10 cellular contexts compared by ENCODE assay signal in the genomic region with DNA sequence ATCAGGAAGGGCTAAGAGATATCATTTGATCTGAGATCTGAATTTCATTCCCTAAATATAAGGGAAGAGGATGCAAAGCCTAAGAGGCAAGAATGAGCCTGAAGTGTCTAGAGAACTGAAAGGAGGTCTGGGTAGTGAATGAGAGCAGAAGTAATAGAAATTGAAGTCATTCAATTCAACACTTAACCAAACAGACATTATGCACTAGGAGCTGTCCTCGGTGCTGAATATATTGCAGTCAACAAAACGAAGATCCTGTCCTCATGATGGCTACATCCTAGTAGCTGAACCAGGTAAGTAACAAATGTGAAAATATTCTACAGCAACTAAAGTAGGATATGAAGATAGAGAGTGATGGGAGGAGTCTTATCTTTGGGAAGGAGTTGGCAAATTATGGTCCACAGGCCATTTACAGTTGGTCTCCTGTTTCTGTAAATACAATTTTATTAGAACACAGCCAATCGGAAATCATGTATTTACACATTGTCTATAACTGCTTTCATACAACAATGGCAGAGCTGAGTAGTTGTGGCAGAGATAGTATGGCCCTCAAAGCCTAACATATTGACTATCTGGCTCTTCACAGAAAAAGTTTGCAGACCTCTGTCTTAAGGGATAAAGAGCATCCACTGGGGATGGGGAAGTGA.
DNase-seq lines count a peak whose midpoint lies in the region; ATAC-seq and TF ChIP-seq lines count a peak whose summit lies in the region.
"Had no signal": no experiment of that assay in that cellular context is flagged by ENCODE, and none has a peak within 500 bp of the region (broad histone marks: within the 10 kb centered on the region; RNA-seq: fewer than 3 reads in every experiment).

No MANE protein-coding gene starts in this region.

- no peak overlapping the region for H2AFZ ChIP-seq in SK-N-SH (ENCODE audit: low read depth)

- H3K27me3 ChIP-seq in A673 (replicated peaks; ENCODE audit: insufficient read depth, low read depth, low read length, poor library complexity), result no peaks in the 10 kb centered on the region
- no peaks in the 10 kb centered on the region for H3K27me3 ChIP-seq in SK-N-SH (ENCODE audit: insufficient read depth)

- TF ChIP-seq RAD21 in SK-N-SH (IDR thresholded peaks at IDR 0.05; ENCODE audit: low read length), result no peak

- no peaks in the 10 kb centered on the region for H3K4me1 Mint-ChIP-seq in stimulated activated effector memory CD8-positive, alpha-beta T cell treated with anti-CD3 and anti-CD28 coated beads, Interleukin-12 subunit alpha, Interleukin-12 subunit beta, amount 100 ng/mL, for 72 hours
- H3K4me1 Mint-ChIP-seq in natural killer cell treated with Interleukin-12 subunit alpha and Interleukin-12 subunit beta and Interleukin-15 and Interleukin-18, amount 100 ng/mL, for 72 hours (ENCODE audit: low read depth in 2 of 2), result no peaks in the 10 kb centered on the region

- H3K4me1 ChIP-seq in A673 (ENCODE audit: insufficient read depth, low read length, poor library complexity, severe bottlenecking) (no peaks in the 10 kb centered on the region), SK-N-SH (ENCODE audit: control insufficient read depth in 1 of 2, insufficient read depth in 2 of 2, low read depth in 1 of 2, low read length in 1 of 2) (no peaks in the 10 kb centered on the region)

- peak; percentile 49 for DNase-seq in A673 (ENCODE audit: low spot score)
- peak; percentile 23 for DNase-seq in HCEC 1CT
- DNase-seq in SK-N-SH, result no peak
- peak; percentile 18 for DNase-seq in germinal center (ENCODE audit: low spot score)
- no peak for DNase-seq in stimulated activated effector memory CD8-positive, alpha-beta T cell treated with anti-CD3 and anti-CD28 coated beads, Interleukin-12 subunit alpha, Interleukin-12 subunit beta, amount 100 ng/mL, for 72 hours (ENCODE audit: low spot score in 2 of 2)
- DNase-seq in natural killer cell treated with Interleukin-12 subunit alpha and Interleukin-12 subunit beta and Interleukin-15 and Interleukin-18, amount 100 ng/mL, for 72 hours (ENCODE audit: low spot score), result no peak
- DNase-seq: GOT3, NCI-H2081 had no signal

- H3K9me2 ChIP-seq in SK-N-SH, result no peaks in the 10 kb centered on the region

- no peaks in the 10 kb centered on the region for H3K27me3 Mint-ChIP-seq in natural killer cell treated with Interleukin-12 subunit alpha and Interleukin-12 subunit beta and Interleukin-15 and Interleukin-18, amount 100 ng/mL, for 72 hours

- no peaks in the 10 kb centered on the region for H3K79me2 ChIP-seq in SK-N-SH (ENCODE audit: insufficient read depth)

- intact Hi-C loops in A673 (cut with micrococcal nuclease; ENCODE audit: unreplicated experiment), result no loop called here

- ATAC-seq in HG03432 (IDR thresholded peaks at IDR 0.05; ENCODE audit: unreplicated experiment), result no peak
- ATAC-seq in stimulated activated effector memory CD8-positive, alpha-beta T cell treated with anti-CD3 and anti-CD28 coated beads, Interleukin-12 subunit alpha, Interleukin-12 subunit beta, amount 100 ng/mL, for 72 hours, result no peak
- no peak for ATAC-seq in natural killer cell treated with Interleukin-12 subunit alpha and Interleukin-12 subunit beta and Interleukin-15 and Interleukin-18, amount 100 ng/mL, for 72 hours
- no peak for ATAC-seq in GM21515 (IDR thresholded peaks at IDR 0.05; ENCODE audit: unreplicated experiment)

- no peak overlapping the region for H3K4me3 Mint-ChIP-seq in stimulated activated effector memory CD8-positive, alpha-beta T cell treated with anti-CD3 and anti-CD28 coated beads, Interleukin-12 subunit alpha, Interleukin-12 subunit beta, amount 100 ng/mL, for 72 hours
- no peak overlapping the region for H3K4me3 Mint-ChIP-seq in natural killer cell treated with Interleukin-12 subunit alpha and Interleukin-12 subunit beta and Interleukin-15 and Interleukin-18, amount 100 ng/mL, for 72 hours

- no peak for TF ChIP-seq EP300 in SK-N-SH (IDR thresholded peaks at IDR 0.05; ENCODE audit: borderline replicate concordance in 1 of 2, low read depth in 1 of 2, low read length in 1 of 2)

- no peaks in the 10 kb centered on the region for H3K9me3 ChIP-seq in A673 (ENCODE audit: low read depth, low read length, poor library complexity, severe bottlenecking)
- H3K9me3 ChIP-seq in SK-N-SH, result no peaks in the 10 kb centered on the region

- CTCF ChIA-PET in A673 (lab: Charles Lee) (no interaction called here), SK-N-SH (lab: Yijun Ruan, JAX) (interaction anchor here (1.3 kb wide), 1 partner anchor 36 kb away, joined by 3 read pairs; no protein-coding TSS in a partner anchor)

- POLR2A ChIA-PET in A673 (lab: Charles Lee; ENCODE audit: low non-redundant PET) (no interaction called here), SK-N-SH (lab: Yijun Ruan, JAX) (no interaction called here)

- no peaks in the 10 kb centered on the region for H3K36me3 ChIP-seq in A673 (ENCODE audit: insufficient read depth, low read length, poor library complexity, severe bottlenecking)
- H3K36me3 ChIP-seq in SK-N-SH (replicated peaks in 1 of 2; ENCODE audit: control insufficient read depth in 1 of 2, insufficient read depth in 2 of 2, low read length in 1 of 2), result no peaks in the 10 kb centered on the region

- no TSS peak for BruUV-seq in A673 (replicated peaks; lab: Mats Ljungman, UMichigan)

- TF ChIP-seq CTCF in A673 (conservative IDR thresholded peaks at IDR 0.05; ENCODE audit: low read depth, low read length) (no peak), SK-N-SH (IDR thresholded peaks at IDR 0.05) (no peak)

- H3F3A ChIP-seq in SK-N-SH (replicated peaks; ENCODE audit: insufficient read depth), result no peaks in the 10 kb centered on the region

- H3K9ac ChIP-seq in SK-N-SH, result no peak overlapping the region

- peaks cover 21% of the 10 kb centered on the region for H3K9me3 Mint-ChIP-seq in stimulated activated effector memory CD8-positive, alpha-beta T cell treated with anti-CD3 and anti-CD28 coated beads, Interleukin-12 subunit alpha, Interleukin-12 subunit beta, amount 100 ng/mL, for 72 hours
- peaks cover 22% of the 10 kb centered on the region for H3K9me3 Mint-ChIP-seq in natural killer cell treated with Interleukin-12 subunit alpha and Interleukin-12 subunit beta and Interleukin-15 and Interleukin-18, amount 100 ng/mL, for 72 hours

- H3K27ac ChIP-seq in A673 (ENCODE audit: low read depth, low read length, poor library complexity, severe bottlenecking) (no peak overlapping the region), SK-N-SH (ENCODE audit: low read depth in 2 of 2, low read length in 1 of 2) (no peak overlapping the region)

- no peak overlapping the region for H3K4me2 ChIP-seq in SK-N-SH

- no peak overlapping the region for H3K4me3 ChIP-seq in A673 (ENCODE audit: low read depth, low read length, poor library complexity, severe bottlenecking)
- H3K4me3 ChIP-seq in SK-N-SH (ENCODE audit: low read depth in 2 of 2, low read length in 1 of 2), result no peak overlapping the region

- 46% methylated on average over 3 of the region's 3 CpGs for WGBS in SK-N-SH (ENCODE audit: low lambda C conversion rate)

- no peaks in the 10 kb centered on the region for H3K36me3 Mint-ChIP-seq in stimulated activated effector memory CD8-positive, alpha-beta T cell treated with anti-CD3 and anti-CD28 coated beads, Interleukin-12 subunit alpha, Interleukin-12 subunit beta, amount 100 ng/mL, for 72 hours
- H3K36me3 Mint-ChIP-seq in natural killer cell treated with Interleukin-12 subunit alpha and Interleukin-12 subunit beta and Interleukin-15 and Interleukin-18, amount 100 ng/mL, for 72 hours, result no peaks in the 10 kb centered on the region

- H4K20me1 ChIP-seq in SK-N-SH (ENCODE audit: insufficient read depth), result no peaks in the 10 kb centered on the region

- no peak overlapping the region for H3K27ac Mint-ChIP-seq in stimulated activated effector memory CD8-positive, alpha-beta T cell treated with anti-CD3 and anti-CD28 coated beads, Interleukin-12 subunit alpha, Interleukin-12 subunit beta, amount 100 ng/mL, for 72 hours
- H3K27ac Mint-ChIP-seq in natural killer cell treated with Interleukin-12 subunit alpha and Interleukin-12 subunit beta and Interleukin-15 and Interleukin-18, amount 100 ng/mL, for 72 hours, result no peak overlapping the region

TF ChIP-seq in SK-N-SH, 30 proteins besides CTCF, POLR2A, EP300 and RAD21:
- TF ChIP-seq RXRA (IDR thresholded peaks at IDR 0.05; ENCODE audit: borderline replicate concordance, low read depth), result no peak
- TF ChIP-seq, protein P1, sequence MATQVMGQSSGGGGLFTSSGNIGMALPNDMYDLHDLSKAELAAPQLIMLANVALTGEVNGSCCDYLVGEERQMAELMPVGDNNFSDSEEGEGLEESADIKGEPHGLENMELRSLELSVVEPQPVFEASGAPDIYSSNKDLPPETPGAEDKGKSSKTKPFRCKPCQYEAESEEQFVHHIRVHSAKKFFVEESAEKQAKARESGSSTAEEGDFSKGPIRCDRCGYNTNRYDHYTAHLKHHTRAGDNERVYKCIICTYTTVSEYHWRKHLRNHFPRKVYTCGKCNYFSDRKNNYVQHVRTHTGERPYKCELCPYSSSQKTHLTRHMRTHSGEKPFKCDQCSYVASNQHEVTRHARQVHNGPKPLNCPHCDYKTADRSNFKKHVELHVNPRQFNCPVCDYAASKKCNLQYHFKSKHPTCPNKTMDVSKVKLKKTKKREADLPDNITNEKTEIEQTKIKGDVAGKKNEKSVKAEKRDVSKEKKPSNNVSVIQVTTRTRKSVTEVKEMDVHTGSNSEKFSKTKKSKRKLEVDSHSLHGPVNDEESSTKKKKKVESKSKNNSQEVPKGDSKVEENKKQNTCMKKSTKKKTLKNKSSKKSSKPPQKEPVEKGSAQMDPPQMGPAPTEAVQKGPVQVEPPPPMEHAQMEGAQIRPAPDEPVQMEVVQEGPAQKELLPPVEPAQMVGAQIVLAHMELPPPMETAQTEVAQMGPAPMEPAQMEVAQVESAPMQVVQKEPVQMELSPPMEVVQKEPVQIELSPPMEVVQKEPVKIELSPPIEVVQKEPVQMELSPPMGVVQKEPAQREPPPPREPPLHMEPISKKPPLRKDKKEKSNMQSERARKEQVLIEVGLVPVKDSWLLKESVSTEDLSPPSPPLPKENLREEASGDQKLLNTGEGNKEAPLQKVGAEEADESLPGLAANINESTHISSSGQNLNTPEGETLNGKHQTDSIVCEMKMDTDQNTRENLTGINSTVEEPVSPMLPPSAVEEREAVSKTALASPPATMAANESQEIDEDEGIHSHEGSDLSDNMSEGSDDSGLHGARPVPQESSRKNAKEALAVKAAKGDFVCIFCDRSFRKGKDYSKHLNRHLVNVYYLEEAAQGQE (IDR thresholded peaks at IDR 0.05; ENCODE audit: low read depth, low read length), result peak; percentile 98

Comparison
In these comparisons a context has a peak if more than half of its experiments do, and no peak if none do; other contexts are left out.
1. DNase-seq: peak in A673 (single experiment), HCEC 1CT (single experiment) and germinal center (single experiment); none in SK-N-SH (single experiment), stimulated activated effector memory CD8-positive, alpha-beta T cell treated with anti-CD3 and anti-CD28 coated beads, Interleukin-12 subunit alpha, Interleukin-12 subunit beta, amount 100 ng/mL, for 72 hours (0 of 2) and natural killer cell treated with Interleukin-12 subunit alpha and Interleukin-12 subunit beta and Interleukin-15 and Interleukin-18, amount 100 ng/mL, for 72 hours (single experiment).